Comparison of ENCODE assay signal across 19 cellular contexts in genomic region chr1:171828794-171829193, GRCh38. TPM values are rescaled to one million over a fixed set of nuclear protein-coding genes. Genes with fewer than 3 reads are reported as not detected.
DNase-seq lines count a peak whose midpoint lies in the region; ATAC-seq and TF ChIP-seq lines count a peak whose summit lies in the region.
"Had no signal": no experiment of that assay in that cellular context is flagged by ENCODE, and none has a peak within 500 bp of the region (broad histone marks: within the 10 kb centered on the region; RNA-seq: fewer than 3 reads in every experiment).

No MANE protein-coding gene starts in this region.

- TF ChIP-seq CTCF in NB4 (IDR thresholded peaks at IDR 0.05; ENCODE audit: low read depth, low read length) (no peak), Calu3 (IDR thresholded peaks at IDR 0.05; ENCODE audit: unreplicated experiment) (no peak)

- DNase-seq in NB4 (ENCODE audit: low read depth): peak; percentile 12
- peak; percentile 57 for DNase-seq in SIG-M5 treated with dmso at 0.1 percent for 504 hours (lab: John Stamatoyannopoulos, UW; ENCODE audit: unreplicated experiment)
- DNase-seq in memory B cell (ENCODE audit: low spot score in 2 of 2): no peak
- no peak for DNase-seq in Calu3
- DNase-seq in immature natural killer cell: no peak
- DNase-seq: Caco-2; CD4-positive, alpha-beta T cell; DMS153; H9; NCI-H1436; NCI-H1930; NCI-H2171; NCI-H526; SHP77; T-helper 1 cell had no signal

- no peak overlapping the region for H3K4me3 ChIP-seq in NB4 (ENCODE audit: low read depth, low read length)

- no peaks in the 10 kb centered on the region for H3K27me3 Mint-ChIP-seq in memory B cell
- H3K27me3 Mint-ChIP-seq in Calu3 (ENCODE audit: unreplicated experiment): peaks cover 41% of the 10 kb centered on the region
- peaks cover 0 to 6% (median 0%) of the 10 kb centered on the region in 3 donors for H3K27me3 Mint-ChIP-seq in immature natural killer cell (ENCODE audit: low read depth in 3 of 3)
- H3K27me3 Mint-ChIP-seq: CD4-positive, alpha-beta T cell; IgD-negative memory B cell had no signal

- TF ChIP-seq POLR2A in NB4 (IDR thresholded peaks at IDR 0.05; ENCODE audit: extremely low read depth, insufficient read length): no peak

- CTCF ChIA-PET in Calu3 (lab: Charles Lee): interaction anchor here (0.8 kb wide), 1 partner anchor 12 kb away, joined by 3 read pairs; no protein-coding TSS in a partner anchor

- H3K36me3 Mint-ChIP-seq in memory B cell (peaks cover 25% of the 10 kb centered on the region), Calu3 (ENCODE audit: insufficient read depth, unreplicated experiment) (no peaks in the 10 kb centered on the region), immature natural killer cell (peaks cover 14 to 26% (median 16%) of the 10 kb centered on the region in 3 donors)

- H3K27ac Mint-ChIP-seq in memory B cell (no peak overlapping the region), Calu3 (ENCODE audit: unreplicated experiment) (no peak overlapping the region), immature natural killer cell (no peak overlapping the region)
- H3K27ac Mint-ChIP-seq: CD4-positive, alpha-beta T cell; H9; IgD-negative memory B cell had no signal

- H3K4me1 Mint-ChIP-seq in memory B cell: peaks cover 4% of the 10 kb centered on the region
- no peaks in the 10 kb centered on the region for H3K4me1 Mint-ChIP-seq in Calu3 (ENCODE audit: low read depth, unreplicated experiment)
- no peaks in the 10 kb centered on the region for H3K4me1 Mint-ChIP-seq in immature natural killer cell
- H3K4me1 Mint-ChIP-seq: H9 had no signal

- intact Hi-C loops in Calu3 (cut with micrococcal nuclease; ENCODE audit: unreplicated experiment): no loop called here

- no TSS peak for BruUV-seq in Calu3 (replicated peaks; lab: Mats Ljungman, UMichigan)

- H3K4me3 Mint-ChIP-seq in memory B cell (no peak overlapping the region), Calu3 (ENCODE audit: low read depth, unreplicated experiment) (no peak overlapping the region), immature natural killer cell (no peak overlapping the region)
- H3K4me3 Mint-ChIP-seq: CD4-positive, alpha-beta T cell; H9; IgD-negative memory B cell had no signal

- ATAC-seq in HG02798 (IDR thresholded peaks at IDR 0.05; ENCODE audit: poor library complexity, unreplicated experiment) (peak; percentile 49), memory B cell (ENCODE audit: low read depth) (peak; percentile 31), HG03039 (IDR thresholded peaks at IDR 0.05; ENCODE audit: unreplicated experiment) (no peak)
- ATAC-seq: SK-N-SH treated with all-trans-retinoic acid at 6 μM for 48 hours had no signal

- H3K9me3 Mint-ChIP-seq in memory B cell: peaks cover 20% of the 10 kb centered on the region
- H3K9me3 Mint-ChIP-seq in Calu3 (ENCODE audit: low read depth, unreplicated experiment): peaks cover 22% of the 10 kb centered on the region
- H3K9me3 Mint-ChIP-seq in immature natural killer cell: peaks cover 2 to 19% (median 7%) of the 10 kb centered on the region in 6 donors

RNA-seq across cellular contexts. Expression of gene DNM3, which starts 12.5 kb away (rescaled TPM):
- 1.2 and 1.3 TPM in 2 replicates for total RNA-seq in Calu3 (2022)
- polyA plus RNA-seq in immature natural killer cell: 1 to 10 TPM in 1 of 3 donors, under 1 TPM in 2; 0.52 to 1.2 (median 0.99) TPM

RNA-seq across cellular contexts. Expression of gene METTL13, which starts 47.3 kb away (rescaled TPM):
- total RNA-seq in Calu3 (2022): 52.7 and 53.1 TPM in 2 replicates
- 10 to 100 TPM; 15.1 to 42.9 (median 19.9) TPM for polyA plus RNA-seq in immature natural killer cell

Comparison
In these comparisons a context has a peak if more than half of its experiments do, and no peak if none do; other contexts are left out.
1. DNase-seq: peak in NB4 (single experiment) and SIG-M5 treated with dmso at 0.1 percent for 504 hours (single experiment); none in memory B cell (0 of 2), Calu3 (single experiment) and immature natural killer cell (0 of 3).